ENCODE assay signal across 13 cellular contexts in the genomic region with DNA sequence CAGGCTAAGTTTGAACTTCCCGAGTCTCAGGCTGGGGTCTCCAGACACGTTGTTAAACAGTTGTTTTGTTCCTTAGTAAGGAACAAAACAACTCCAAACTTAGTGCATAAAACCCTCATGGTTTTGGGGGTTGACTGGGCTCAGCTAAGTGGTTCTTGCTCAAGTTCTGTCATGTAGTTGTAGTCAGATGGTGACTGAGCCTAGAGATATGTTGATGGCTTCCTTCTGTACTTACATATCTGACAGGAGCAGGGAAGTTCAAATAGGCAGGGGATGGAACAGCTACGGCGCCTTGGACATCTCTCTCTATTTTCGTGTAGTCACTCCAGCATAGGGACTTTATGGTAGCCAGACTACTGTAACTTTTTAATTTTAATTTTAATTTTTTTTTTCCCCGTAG.
"Had no signal": no experiment of that assay in that cellular context is flagged by ENCODE, and none has a peak within 500 bp of the region (broad histone marks: within the 10 kb centered on the region; RNA-seq: fewer than 3 reads in every experiment).

No MANE protein-coding gene starts in this region.

- H3K36me3 ChIP-seq: ascending aorta, cardiac muscle cell, lower lobe of right lung, pancreas, uterus had no signal

- H3K27me3 ChIP-seq: ascending aorta, cardiac muscle cell, pancreas, uterus had no signal

- H3K4me1 ChIP-seq: ascending aorta, lower lobe of right lung, pancreas, uterus had no signal

- FAIRE-seq: pancreas, small intestine had no signal

- H3K4me3 ChIP-seq: ascending aorta, cardiac muscle cell, lower lobe of right lung, pancreas, uterus had no signal

- ATAC-seq: activated CD8-positive, alpha-beta T cell treated with anti-CD3 and anti-CD28 coated beads, Interleukin-2, amount 10 ng/mL, durations not matched to agents 7 days and 5 days; left cardiac atrium; lower lobe of right lung; pancreas; WTC11 had no signal

- H3K27ac ChIP-seq: ascending aorta, cardiac muscle cell, lower lobe of right lung, pancreas, uterus had no signal

- H3K9me3 ChIP-seq: ascending aorta, lower lobe of right lung, pancreas, uterus had no signal

- DNase-seq: activated CD4-positive, alpha-beta T cell treated with anti-CD3 and anti-CD28 coated beads for 48 hours; activated CD8-positive, alpha-beta memory T cell treated with anti-CD3 and anti-CD28 coated beads, Interleukin-2, amount 50 U/mL, for 48 hours; activated CD8-positive, alpha-beta T cell treated with anti-CD3 and anti-CD28 coated beads, Interleukin-2, amount 10 ng/mL, durations not matched to agents 7 days and 5 days; hippocampal formation; left cardiac atrium; lower lobe of right lung; naive B cell; pancreas; small intestine; uterus had no signal
